ENCODE assay signal across 21 cellular contexts in the genomic region with DNA sequence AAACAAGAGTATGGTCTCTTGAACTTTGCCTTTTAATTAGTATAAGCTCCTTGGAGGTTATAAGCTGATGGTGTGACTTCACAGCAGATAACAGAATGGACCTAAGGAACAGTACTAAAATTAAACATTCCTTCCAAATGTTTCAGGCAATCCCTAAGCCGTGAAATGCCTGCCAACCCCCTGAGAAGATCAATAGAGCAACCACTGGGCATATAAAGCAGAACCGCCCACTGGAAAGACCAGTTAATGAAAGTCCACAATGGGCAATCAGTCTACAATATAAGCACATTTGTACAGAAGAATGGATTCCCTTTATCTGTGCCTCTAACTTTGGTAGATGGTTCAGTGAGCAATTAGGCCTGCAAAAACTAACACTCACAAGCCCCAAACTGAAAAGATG.
A peak's percentile ranks its signal among the peaks of the same experiment; 100 is the strongest.
DNase-seq lines count a peak whose midpoint lies in the region; TF ChIP-seq lines count a peak whose summit lies in the region.
"Had no signal": no experiment of that assay in that cellular context is flagged by ENCODE, and none has a peak within 500 bp of the region (broad histone marks: within the 10 kb centered on the region; RNA-seq: fewer than 3 reads in every experiment).

No MANE protein-coding gene starts in this region.

- H3K9ac ChIP-seq in endodermal cell (ENCODE audit: extremely low read depth, low read length, poor library complexity, severe bottlenecking) (no peak overlapping the region), neuronal stem cell (ENCODE audit: low read depth, low read length, poor library complexity) (no peak overlapping the region)
- H3K9ac ChIP-seq: BLaER1 had no signal

- H2BK5ac ChIP-seq in neuronal stem cell (ENCODE audit: low read length) = no peak overlapping the region

- H3K9me3 Mint-ChIP-seq in brain (no peaks in the 10 kb centered on the region), endodermal cell (no peaks in the 10 kb centered on the region)
- H3K9me3 Mint-ChIP-seq: CD8-positive, alpha-beta T cell; GM23338; H9 had no signal

- no peak overlapping the region for H2AFZ ChIP-seq in neuronal stem cell (ENCODE audit: low read length)
- H2AFZ ChIP-seq: GM23338 had no signal

- TF ChIP-seq CTCF in brain (conservative IDR thresholded peaks at IDR 0.05) = no peak
- TF ChIP-seq CTCF in endodermal cell (conservative IDR thresholded peaks at IDR 0.05) = no peak
- no peak for TF ChIP-seq CTCF in sigmoid colon (IDR thresholded peaks at IDR 0.05)

- H3K23ac ChIP-seq in neuronal stem cell (ENCODE audit: low read depth, low read length, poor library complexity) = no peak overlapping the region

- no peak overlapping the region for H3K4me2 ChIP-seq in neuronal stem cell (ENCODE audit: insufficient read depth, low read length, poor library complexity, severe bottlenecking)
- H3K4me2 ChIP-seq: BLaER1, GM23338 had no signal

- H3K4me3 Mint-ChIP-seq in brain (no peak overlapping the region), endodermal cell (no peak overlapping the region)
- H3K4me3 Mint-ChIP-seq: B cell; CD8-positive, alpha-beta T cell; GM23338; H9 had no signal

- intact Hi-C loops in posterior vena cava (cut with DNase I) = no loop called here
- intact Hi-C loops in sigmoid colon (cut with DNase I) = no loop called here

- WGBS in endodermal cell (ENCODE audit: insufficient coverage in 1 of 2, insufficient read length in 1 of 2), 2 experiments = 66% methylated on average over 2 of the region's 2 CpGs; no CpG with 5 or more reads in 1 of the 2 experiments
- WGBS in neuronal stem cell (ENCODE audit: extremely low coverage in 2 of 2, insufficient read length in 2 of 2, insufficient replicate concordance in 1 of 2), 2 donors = no CpG with 5 or more reads among the region's 2 CpGs
- 48 to 78% methylated on average over 2 of the region's 2 CpGs for WGBS in sigmoid colon, 2 donors

- no peak overlapping the region for H3K4ac ChIP-seq in neuronal stem cell (ENCODE audit: low read length)

- no peak overlapping the region for H4K8ac ChIP-seq in neuronal stem cell (ENCODE audit: low read depth, low read length)

- no peak overlapping the region for H3K14ac ChIP-seq in neuronal stem cell (ENCODE audit: low read length)

- peak; percentile 37 for DNase-seq in NCI-H748 (lab: John Stamatoyannopoulos, UW; ENCODE audit: unreplicated experiment)
- DNase-seq in NCI-H748 treated with DMSO at 0.1 percent for 48 hours (lab: John Stamatoyannopoulos, UW) = no peak
- DNase-seq in endodermal cell = no peak
- DNase-seq in neuronal stem cell (ENCODE audit: low spot score) = peak; percentile 54
- DNase-seq in activated CD4-positive, alpha-beta T cell treated with anti-CD3 and anti-CD28 coated beads for 48 hours = no peak
- DNase-seq in posterior vena cava (ENCODE audit: low spot score) = no peak
- DNase-seq in sigmoid colon = no peak
- DNase-seq: CD4-positive, CD25-positive, alpha-beta regulatory T cell; CD8-positive, alpha-beta T cell; DMS 273 treated with DMSO at 0.1 percent for 48 hours; DMS79; EL; GDM1; H9 had no signal

- TF ChIP-seq POLR2A in sigmoid colon (IDR thresholded peaks at IDR 0.05) = no peak

- H2BK15ac ChIP-seq in neuronal stem cell (ENCODE audit: low read length) = no peak overlapping the region

- no peaks in the 10 kb centered on the region for H3K79me1 ChIP-seq in neuronal stem cell (ENCODE audit: low read depth, low read length)

- H3K4me1 Mint-ChIP-seq in brain (peaks cover 39% of the 10 kb centered on the region), endodermal cell (peaks cover 42% of the 10 kb centered on the region)
- H3K4me1 Mint-ChIP-seq: B cell; CD4-positive, CD25-positive, alpha-beta regulatory T cell had no signal

- H2BK12ac ChIP-seq in neuronal stem cell (ENCODE audit: low read length) = no peak overlapping the region

- H3K27ac ChIP-seq in endodermal cell (ENCODE audit: low read depth, low read length) = peak overlapping the region; percentile 64
- peak overlapping the region; percentile 70 for H3K27ac ChIP-seq in neuronal stem cell (replicated peaks; ENCODE audit: low read length)
- H3K27ac ChIP-seq in sigmoid colon = no peak overlapping the region
- H3K27ac ChIP-seq: 22Rv1, BLaER1, C4-2B had no signal

- H3K36me3 Mint-ChIP-seq in brain (no peaks in the 10 kb centered on the region), endodermal cell (ENCODE audit: low read depth) (no peaks in the 10 kb centered on the region)
- H3K36me3 Mint-ChIP-seq: CD4-positive, CD25-positive, alpha-beta regulatory T cell; CD8-positive, alpha-beta T cell had no signal

- H3K27me3 ChIP-seq in endodermal cell (ENCODE audit: control insufficient read depth, insufficient read depth, low read length, poor library complexity, severe bottlenecking) (no peaks in the 10 kb centered on the region), neuronal stem cell (ENCODE audit: control insufficient read depth in 3 of 3, insufficient read depth in 3 of 3, low read depth in 1 of 3, low read length in 3 of 3) (no peaks in the 10 kb centered on the region), sigmoid colon (no peaks in the 10 kb centered on the region)
- H3K27me3 ChIP-seq: BLaER1 had no signal

- no peak for TF ChIP-seq EP300 in sigmoid colon (IDR thresholded peaks at IDR 0.05)

- no peaks in the 10 kb centered on the region for H3K36me3 ChIP-seq in endodermal cell (ENCODE audit: control insufficient read depth, insufficient read depth, low read length)
- H3K36me3 ChIP-seq in neuronal stem cell (replicated peaks in 1 of 2; ENCODE audit: control insufficient read depth in 2 of 2, insufficient read depth in 2 of 2, low read length in 2 of 2) = no peaks in the 10 kb centered on the region
- no peaks in the 10 kb centered on the region for H3K36me3 ChIP-seq in sigmoid colon
- H3K36me3 ChIP-seq: BLaER1 had no signal

- no peak overlapping the region for H4K91ac ChIP-seq in neuronal stem cell (ENCODE audit: low read depth, low read length, poor library complexity)

- H2AK5ac ChIP-seq in neuronal stem cell (ENCODE audit: low read depth, low read length) = no peak overlapping the region

- H3K4me3 ChIP-seq in endodermal cell (ENCODE audit: low read length) = peak overlapping the region; percentile 53
- H3K4me3 ChIP-seq in neuronal stem cell (ENCODE audit: low read length in 2 of 2) = no peak overlapping the region
- no peak overlapping the region for H3K4me3 ChIP-seq in sigmoid colon
- H3K4me3 ChIP-seq: BLaER1, GM12878, GM23338 had no signal

- H2BK120ac ChIP-seq in neuronal stem cell (ENCODE audit: low read depth, low read length) = no peak overlapping the region

- H3K9me3 ChIP-seq in endodermal cell (ENCODE audit: control insufficient read depth, low read length) = no peaks in the 10 kb centered on the region
- no peaks in the 10 kb centered on the region for H3K9me3 ChIP-seq in neuronal stem cell (replicated peaks in 1 of 2; ENCODE audit: control insufficient read depth in 2 of 2, insufficient read depth in 1 of 2, low read depth in 1 of 2, low read length in 2 of 2)
- no peaks in the 10 kb centered on the region for H3K9me3 ChIP-seq in sigmoid colon
- H3K9me3 ChIP-seq: BLaER1 had no signal

- H3K4me1 ChIP-seq in endodermal cell (ENCODE audit: control insufficient read depth, insufficient read depth, low read length) (peaks cover 27% of the 10 kb centered on the region), neuronal stem cell (ENCODE audit: control insufficient read depth in 2 of 2, insufficient read depth in 1 of 2, low read depth in 1 of 2, low read length in 2 of 2) (peaks cover 4 to 5% of the 10 kb centered on the region in 2 donors), sigmoid colon (no peaks in the 10 kb centered on the region)
- H3K4me1 ChIP-seq: BLaER1 had no signal

- H3K27ac Mint-ChIP-seq in brain (peak overlapping the region in 3 of 5 experiments; percentile 29 to 65 (median 45)), endodermal cell (no peak overlapping the region)
- H3K27ac Mint-ChIP-seq: B cell; CD4-positive, CD25-positive, alpha-beta regulatory T cell; CD8-positive, alpha-beta T cell; GM23338; H9 had no signal

- no peak overlapping the region for H3K18ac ChIP-seq in neuronal stem cell (ENCODE audit: low read length)

- peaks cover 3% of the 10 kb centered on the region for H3K27me3 Mint-ChIP-seq in brain
- H3K27me3 Mint-ChIP-seq in endodermal cell (ENCODE audit: insufficient read depth) = no peaks in the 10 kb centered on the region
- H3K27me3 Mint-ChIP-seq: B cell had no signal

Comparison
In these comparisons a context has a peak if more than half of its experiments do, and no peak if none do; other contexts are left out.
1. DNase-seq: peak in NCI-H748 (single experiment) and neuronal stem cell (single experiment); none in NCI-H748 treated with DMSO at 0.1 percent for 48 hours (single experiment), endodermal cell (single experiment), activated CD4-positive, alpha-beta T cell treated with anti-CD3 and anti-CD28 coated beads for 48 hours (single experiment), posterior vena cava (single experiment) and sigmoid colon (single experiment).
2. H3K27ac ChIP-seq: peak in endodermal cell (single experiment) and neuronal stem cell (single experiment); none in sigmoid colon (0 of 4).